ENCODE assay signal across 21 cellular contexts in the genomic region with DNA sequence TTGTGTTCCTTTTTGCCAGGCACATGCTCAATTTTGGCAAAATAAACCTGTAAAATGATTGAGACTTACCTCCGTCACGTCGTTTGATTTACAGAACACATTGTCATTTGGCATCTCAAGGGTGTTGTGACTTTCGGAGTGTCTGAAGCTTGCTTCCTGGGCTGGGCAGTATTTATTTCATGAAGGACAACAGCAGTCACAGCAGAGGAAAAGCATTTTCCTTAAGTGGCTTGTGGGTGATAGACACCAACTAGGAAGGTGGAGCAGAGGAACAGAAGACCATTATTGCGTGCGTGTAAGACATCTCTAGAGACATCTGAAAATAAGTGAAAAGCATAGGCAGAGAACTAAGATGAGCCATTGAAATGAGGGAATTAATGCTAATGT.
A peak's percentile ranks its signal among the peaks of the same experiment; 100 is the strongest.
DNase-seq lines count a peak whose midpoint lies in the region; ATAC-seq, FAIRE-seq and TF ChIP-seq lines count a peak whose summit lies in the region.
"Had no signal": no experiment of that assay in that cellular context is flagged by ENCODE, and none has a peak within 500 bp of the region (broad histone marks: within the 10 kb centered on the region; RNA-seq: fewer than 3 reads in every experiment).

No MANE protein-coding gene starts in this region.

- intact Hi-C loops in IMR-90 (cut with micrococcal nuclease) (no loop called here), left colon (cut with DNase I, micrococcal nuclease) (no loop called here)

- H3K79me1 ChIP-seq in IMR-90 (ENCODE audit: low read depth in 1 of 2, low read length in 2 of 2), result no peaks in the 10 kb centered on the region

- no peaks in the 10 kb centered on the region for H3K27me3 ChIP-seq in IMR-90 (ENCODE audit: control insufficient read depth, insufficient read depth, low read length)
- no peaks in the 10 kb centered on the region for H3K27me3 ChIP-seq in iPS DF 6.9 (ENCODE audit: control insufficient read depth, insufficient read depth, low read length)
- H3K27me3 ChIP-seq: BE2C had no signal

- peak overlapping the region; percentile 32 for H3K27ac Mint-ChIP-seq in neural crest cell (ENCODE audit: unreplicated experiment)
- H3K27ac Mint-ChIP-seq: CD4-positive, CD25-positive, alpha-beta regulatory T cell had no signal

- H2AK9ac ChIP-seq in IMR-90 (replicated peaks; ENCODE audit: low read depth, low read length, poor library complexity), result no peak overlapping the region

- FAIRE-seq in GM12892 (lab: Jason Lieb, UNC), result peak; percentile 46
- FAIRE-seq: HepG2 had no signal

- DNase-seq in GM12892 (ENCODE audit: insufficient read length) (no peak), IMR-90 (no peak), iPS DF 6.9 (ENCODE audit: low read depth, low spot score) (no peak), neural crest cell (ENCODE audit: low read depth, low spot score) (no peak), kidney glomerular epithelial cell (lab: John Stamatoyannopoulos, UW) (no peak), left colon (no peak), hepatic stellate cell (ENCODE audit: low spot score) (no peak)
- DNase-seq: 8988T; BE2C; Caco-2; CD4-positive, CD25-positive, alpha-beta regulatory T cell; DMS153; GF-D8; H7; KG1; NCI-H1694 treated with DMSO at 0.1 percent for 48 hours; NK-92 treated with Interleukin-12 subunit alpha and Interleukin-12 subunit beta, amount 100 ng/mL, for 24 hours; OCI-M1; Right ventricle myocardium superior had no signal

- no peak overlapping the region for H3K4ac ChIP-seq in IMR-90 (ENCODE audit: low read depth, low read length)

- H3K4me1 Mint-ChIP-seq in neural crest cell, result peaks cover 16% of the 10 kb centered on the region
- H3K4me1 Mint-ChIP-seq: CD4-positive, CD25-positive, alpha-beta regulatory T cell had no signal

- no peak overlapping the region for H3K4me3 ChIP-seq in IMR-90 (ENCODE audit: insufficient read depth, low read depth, low read length)
- no peak overlapping the region for H3K4me3 ChIP-seq in iPS DF 6.9 (ENCODE audit: low read length)

- ATAC-seq in IMR-90 (ENCODE audit: low read depth) (no peak), HG02973 (IDR thresholded peaks at IDR 0.05; ENCODE audit: unreplicated experiment) (no peak), left colon (no peak)
- ATAC-seq: HepG2 had no signal

- CTCF ChIA-PET in IMR-90 (lab: Yijun Ruan, JAX), result no interaction called here

- no peaks in the 10 kb centered on the region for H4K20me1 ChIP-seq in IMR-90 (ENCODE audit: insufficient read depth, low read length)

- TF ChIP-seq RAD21 in IMR-90 (IDR thresholded peaks at IDR 0.05; ENCODE audit: low read length), result no peak

- H2BK15ac ChIP-seq in IMR-90 (ENCODE audit: low read depth, low read length), result 0 out of 3 replicates have a peak overlapping the region, but pooled peaks have one; percentile 19

- H3K9ac ChIP-seq in IMR-90 (ENCODE audit: low read depth, low read length), result no peak overlapping the region

- peak overlapping the region; percentile 11 for H3K23ac ChIP-seq in IMR-90 (ENCODE audit: low read depth, low read length)

- no peaks in the 10 kb centered on the region for H3K9me1 ChIP-seq in IMR-90 (ENCODE audit: insufficient read depth, low read length)

- H4K8ac ChIP-seq in IMR-90 (ENCODE audit: low read depth in 2 of 2, low read length in 2 of 2), result peak overlapping the region in 1 of 2 experiments; percentile 23; a peak in 1 of 4 replicates

- no peaks in the 10 kb centered on the region for H3K9me3 Mint-ChIP-seq in neural crest cell

- H3K4me2 ChIP-seq in IMR-90 (ENCODE audit: low read depth, low read length), result peak overlapping the region; percentile 46

- H2AFZ ChIP-seq in IMR-90 (replicated peaks; ENCODE audit: low read length, poor library complexity), result peak overlapping the region; percentile 11

- TF ChIP-seq POLR2A in GM12892 (IDR thresholded peaks at IDR 0.05; ENCODE audit: low read depth, low read length) (no peak), IMR-90 (IDR thresholded peaks at IDR 0.05; ENCODE audit: low read depth, low read length) (no peak)

- H2BK20ac ChIP-seq in IMR-90 (ENCODE audit: low read depth, low read length), result 0 out of 2 replicates have a peak overlapping the region, but pooled peaks have one; percentile 21

- no peak overlapping the region for H2BK5ac ChIP-seq in IMR-90 (ENCODE audit: low read depth, low read length, poor library complexity, severe bottlenecking)

- H3K36me3 ChIP-seq in IMR-90 (ENCODE audit: control insufficient read depth, insufficient read depth, low read length), result no peaks in the 10 kb centered on the region
- no peaks in the 10 kb centered on the region for H3K36me3 ChIP-seq in iPS DF 6.9 (ENCODE audit: control insufficient read depth, insufficient read depth, low read length)
- H3K36me3 ChIP-seq: BE2C had no signal

- no peak overlapping the region for H2BK120ac ChIP-seq in IMR-90 (ENCODE audit: low read depth, low read length)

- H3K27me3 Mint-ChIP-seq in neural crest cell (ENCODE audit: low read depth), result no peaks in the 10 kb centered on the region

- TF ChIP-seq CTCF in IMR-90 (conservative IDR thresholded peaks at IDR 0.05; ENCODE audit: low read depth, low read length) (no peak), neural crest cell (conservative IDR thresholded peaks at IDR 0.05) (no peak)

- no peak overlapping the region for H4K91ac ChIP-seq in IMR-90 (ENCODE audit: insufficient read depth, low read depth, low read length)

- H3K36me3 Mint-ChIP-seq in neural crest cell (ENCODE audit: low read depth), result no peaks in the 10 kb centered on the region
- H3K36me3 Mint-ChIP-seq: CD4-positive, CD25-positive, alpha-beta regulatory T cell had no signal

- H4K5ac ChIP-seq in IMR-90 (ENCODE audit: low read depth, low read length), result no peak overlapping the region

- H3K4me3 Mint-ChIP-seq in neural crest cell, result no peak overlapping the region
- H3K4me3 Mint-ChIP-seq: CD4-positive, CD25-positive, alpha-beta regulatory T cell had no signal

- H3K56ac ChIP-seq in IMR-90 (ENCODE audit: extremely low read depth, insufficient read depth, low read length), result no peak overlapping the region

- POLR2A ChIA-PET in IMR-90 (lab: Charles Lee; ENCODE audit: unreplicated experiment), result no interaction called here

- peak overlapping the region; percentile 3; the same call in 1 of the 2 replicates for H3K14ac ChIP-seq in IMR-90 (replicated peaks; ENCODE audit: low read depth, low read length)

- BruUV-seq in IMR-90 (replicated peaks; lab: Mats Ljungman, UMichigan), result no TSS peak

- H3K9me3 ChIP-seq in IMR-90 (ENCODE audit: control insufficient read depth, insufficient read depth, low read length) (no peaks in the 10 kb centered on the region), iPS DF 6.9 (ENCODE audit: control insufficient read depth, insufficient read depth, low read length) (no peaks in the 10 kb centered on the region)
- H3K9me3 ChIP-seq: BE2C, Caco-2 had no signal

- in situ Hi-C loops in IMR-90 (cut with MboI; ENCODE audit: low sequenced_read_pairs), result no loop called here

- H2AK5ac ChIP-seq in IMR-90 (ENCODE audit: low read depth, low read length), result no peak overlapping the region

- dilution Hi-C loops in IMR-90 (cut with HindIII; ENCODE audit: low sequenced_read_pairs, unreplicated experiment), result no loop called here

- WGBS in IMR-90 (ENCODE audit: extremely low coverage in 2 of 2, insufficient read length in 1 of 2), 2 experiments, result 40% methylated on average over 1 of the region's 6 CpGs; no CpG with 5 or more reads in 1 of the 2 experiments
- no CpG with 5 or more reads among the region's 6 CpGs for WGBS in iPS DF 6.9 (ENCODE audit: insufficient coverage, insufficient read length)

- H3K18ac ChIP-seq in IMR-90 (ENCODE audit: low read depth, low read length), result no peak overlapping the region

- peaks cover 3% of the 10 kb centered on the region for H3K4me1 ChIP-seq in IMR-90 (ENCODE audit: control insufficient read depth, insufficient read depth, low read length)
- peaks cover 4% of the 10 kb centered on the region for H3K4me1 ChIP-seq in iPS DF 6.9 (ENCODE audit: control insufficient read depth, insufficient read depth, low read length)
- H3K4me1 ChIP-seq: BE2C had no signal

- H3K27ac ChIP-seq in IMR-90 (ENCODE audit: insufficient read depth, low read length), result no peak overlapping the region
- peak overlapping the region; percentile 77 for H3K27ac ChIP-seq in iPS DF 6.9 (ENCODE audit: low read length)

TF ChIP-seq in IMR-90, 13 proteins besides CTCF, POLR2A, EP300 and RAD21:
- TF ChIP-seq FOS (IDR thresholded peaks at IDR 0.05; ENCODE audit: low read depth, low read length), result no peak
- no peak for TF ChIP-seq MXI1 (IDR thresholded peaks at IDR 0.05; ENCODE audit: borderline replicate concordance, low read depth, low read length)
- TF ChIP-seq MAFK (IDR thresholded peaks at IDR 0.05; ENCODE audit: low read depth, low read length), result no peak
- TF ChIP-seq SMC3 (IDR thresholded peaks at IDR 0.05; ENCODE audit: low read depth, low read length), result no peak
- TF ChIP-seq RCOR1 (IDR thresholded peaks at IDR 0.05; ENCODE audit: insufficient replicate concordance, low read length), result no peak
- no peak for TF ChIP-seq NFE2L2 (IDR thresholded peaks at IDR 0.05; ENCODE audit: low read depth, low read length)
- TF ChIP-seq USF2 (IDR thresholded peaks at IDR 0.05; ENCODE audit: low read depth, low read length), result no peak
- no peak for TF ChIP-seq MAZ (IDR thresholded peaks at IDR 0.05; ENCODE audit: borderline replicate concordance, low read depth, low read length)
- TF ChIP-seq CHD1 (IDR thresholded peaks at IDR 0.05; ENCODE audit: low read depth, low read length), result no peak
- TF ChIP-seq BHLHE40 (IDR thresholded peaks at IDR 0.05; ENCODE audit: low read depth, low read length), result no peak
- TF ChIP-seq CEBPB (IDR thresholded peaks at IDR 0.05; ENCODE audit: low read depth, low read length), result no peak
- no peak for TF ChIP-seq ELK1 (IDR thresholded peaks at IDR 0.05; ENCODE audit: borderline replicate concordance, low read depth, low read length)
- no peak for TF ChIP-seq RFX5 (IDR thresholded peaks at IDR 0.05; ENCODE audit: low read depth, low read length)
TF ChIP-seq in IMR-90: peak in this region for 0.
